15 cellular contexts compared by ENCODE assay signal in the genomic region with DNA sequence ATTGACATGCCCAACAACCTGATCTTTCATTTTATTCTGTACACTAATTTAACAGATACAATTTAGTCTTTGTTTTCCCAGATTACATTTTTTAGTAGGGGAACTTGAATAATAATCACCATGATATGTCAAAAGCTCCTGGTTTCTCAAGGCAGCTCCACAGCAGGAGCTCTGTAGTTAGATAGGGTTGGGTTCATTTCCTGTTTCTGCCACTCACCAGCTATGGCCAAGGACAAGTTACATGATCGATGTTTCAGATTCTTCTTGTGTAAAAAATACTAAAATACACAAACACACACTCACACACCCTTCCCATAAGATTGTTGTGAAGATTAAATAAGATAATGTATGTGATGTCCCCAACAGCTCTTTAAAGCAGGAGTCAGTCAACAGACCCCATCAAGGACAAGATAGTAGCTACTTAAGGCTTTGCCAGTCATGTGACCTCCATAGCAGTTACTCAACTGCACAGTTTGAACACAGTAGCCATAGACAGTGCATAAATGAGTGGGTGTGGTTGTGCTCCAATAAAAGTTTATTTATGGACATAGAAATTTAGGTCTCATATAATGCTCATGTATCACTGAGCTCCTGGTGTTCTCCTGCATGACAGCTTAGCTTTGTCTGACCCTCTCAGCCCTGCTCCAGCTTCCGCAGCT.
"Had no signal": no experiment of that assay in that cellular context is flagged by ENCODE, and none has a peak within 500 bp of the region (broad histone marks: within the 10 kb centered on the region; RNA-seq: fewer than 3 reads in every experiment).

No MANE protein-coding gene starts in this region.

- H3K27ac Mint-ChIP-seq: nephron, progenitor cell of endocrine pancreas had no signal

- H3K27me3 Mint-ChIP-seq: progenitor cell of endocrine pancreas had no signal

- H3K4me3 Mint-ChIP-seq: nephron had no signal

- DNase-seq: activated CD4-positive, alpha-beta T cell treated with anti-CD3 and anti-CD28 coated beads for 1 hour; activated CD4-positive, alpha-beta T cell treated with anti-CD3 and anti-CD28 coated beads, Interleukin-2, amount 50 U/mL, for 4 hours; activated naive CD4-positive, alpha-beta T cell; activated T-cell treated with anti-CD3 and anti-CD28 coated beads for 4 hours; anterior cingulate cortex; effector CD8-positive, alpha-beta T cell; foreskin fibroblast; glutamatergic neuron; nucleus accumbens; small intestine; stimulated activated naive CD8-positive, alpha-beta T cell treated with anti-CD3 and anti-CD28 coated beads, Interleukin-15, Interleukin-2, amounts not matched to agents 100 U/mL and 50 U/mL, for 24 hours had no signal

- H3K27ac ChIP-seq: VCaP had no signal

- H3K9me3 Mint-ChIP-seq: nephron had no signal

- ATAC-seq: right cardiac atrium; stimulated activated naive CD8-positive, alpha-beta T cell treated with anti-CD3 and anti-CD28 coated beads, Interleukin-15, Interleukin-2, amounts not matched to agents 100 U/mL and 50 U/mL, for 24 hours had no signal
